ENCODE assay signal across 13 cellular contexts in genomic region chr2:183193904-183194303, GRCh38.
A peak's percentile ranks its signal among the peaks of the same experiment; 100 is the strongest.
DNase-seq lines count a peak whose midpoint lies in the region; ATAC-seq, FAIRE-seq and TF ChIP-seq lines count a peak whose summit lies in the region.
"Had no signal": no experiment of that assay in that cellular context is flagged by ENCODE, and none has a peak within 500 bp of the region (broad histone marks: within the 10 kb centered on the region; RNA-seq: fewer than 3 reads in every experiment).

No MANE protein-coding gene starts in this region.

- TF ChIP-seq RAD21 in K562 (CRISPR knock-in tag; conservative IDR thresholded peaks at IDR 0.05 in 1 of 2, IDR thresholded peaks at IDR 0.05 in 1 of 2) (no peak; a peak in 1 of 4 replicates), HepG2 (CRISPR knock-in tag; IDR thresholded peaks at IDR 0.05) (no peak)

- H3K27ac ChIP-seq in OCI-LY3 (ENCODE audit: low read length) (no peak overlapping the region), K562 (ENCODE audit: extremely low read depth, low read depth, low read length) (no peak overlapping the region), HepG2 (ENCODE audit: extremely low read length, insufficient read depth, low read length) (no peak overlapping the region)
- H3K27ac ChIP-seq: HL-60 had no signal

- DNase-seq in K562 (ENCODE audit: extremely low read depth in 1 of 4, low spot score in 3 of 4): peak in 1 of 4 experiments; percentile 11
- no peak for DNase-seq in HepG2 (ENCODE audit: low spot score)
- DNase-seq: Caco-2; CD8-positive, alpha-beta memory T cell; DND-41; GF-D8; KBM-7 had no signal

- WGBS in K562 (ENCODE audit: insufficient coverage, low coverage, missing lambda C conversion rate): 75% methylated on average over 2 of the region's 2 CpGs
- WGBS in HepG2 (ENCODE audit: low lambda C conversion rate): 94% methylated on average over 2 of the region's 2 CpGs

- H3K4me1 ChIP-seq in OCI-LY3 (ENCODE audit: low read length) (peaks cover 26% of the 10 kb centered on the region), K562 (replicated peaks in 1 of 2; ENCODE audit: control insufficient read depth in 2 of 2, insufficient read depth in 2 of 2, low read length in 2 of 2) (peaks cover 0 to 15% of the 10 kb centered on the region in 2 experiments; a peak in 4 of 5 replicates), HepG2 (ENCODE audit: insufficient read depth, low read length) (no peaks in the 10 kb centered on the region)
- H3K4me1 ChIP-seq: Caco-2 had no signal

- H2AFZ ChIP-seq in OCI-LY3 (ENCODE audit: low read depth, low read length): no peak overlapping the region
- no peak overlapping the region for H2AFZ ChIP-seq in K562 (ENCODE audit: low read depth, low read length)
- no peak overlapping the region for H2AFZ ChIP-seq in HepG2 (ENCODE audit: low read length)

- TF ChIP-seq POLR2A in K562 (conservative IDR thresholded peaks at IDR 0.05) (no peak), HepG2 (IDR thresholded peaks at IDR 0.05; ENCODE audit: insufficient read depth in 1 of 2, low read depth in 2 of 2, low read length in 2 of 2) (no peak)

- ATAC-seq in K562: peak; percentile 55; the same call in 2 of the 3 replicates
- 0 out of 3 replicates have a peak, but pooled peaks have one; percentile 36 for ATAC-seq in HepG2
- no peak for ATAC-seq in GM21526 (IDR thresholded peaks at IDR 0.05; ENCODE audit: low FRiP score, unreplicated experiment)
- ATAC-seq in HG02981 (IDR thresholded peaks at IDR 0.05; ENCODE audit: unreplicated experiment): no peak
- ATAC-seq in HG02642 (IDR thresholded peaks at IDR 0.05; ENCODE audit: poor library complexity, unreplicated experiment): no peak

- no peak for FAIRE-seq in K562 (lab: Jason Lieb, UNC)
- FAIRE-seq in HepG2 (lab: Jason Lieb, UNC): no peak
- FAIRE-seq: H54 had no signal

- in situ Hi-C loops in K562 (cut with MboI) (no loop called here), HepG2 (cut with HindIII; ENCODE audit: extremely low pct_ligation_motif_present, low pct_unique_long_range_greater_than_20kb) (no loop called here)

- H3K27me3 ChIP-seq in OCI-LY3 (ENCODE audit: low read depth, low read length) (no peaks in the 10 kb centered on the region), K562 (ENCODE audit: control insufficient read depth in 2 of 2, insufficient read depth in 2 of 2, low read length in 2 of 2) (no peaks in the 10 kb centered on the region), HepG2 (ENCODE audit: control insufficient read depth in 1 of 2, insufficient read depth in 2 of 2, low read length in 2 of 2) (no peaks in the 10 kb centered on the region)

- no TSS peak for BruUV-seq in K562 (replicated peaks; lab: Mats Ljungman, UMichigan)
- BruUV-seq in HepG2 (replicated peaks; lab: Mats Ljungman, UMichigan): no TSS peak

- H3K4me2 ChIP-seq in OCI-LY3 (ENCODE audit: low read length): no peak overlapping the region; the same call in 1 of the 2 replicates
- H3K4me2 ChIP-seq in K562 (ENCODE audit: insufficient read depth, low read length): no peak overlapping the region
- H3K4me2 ChIP-seq in HepG2 (ENCODE audit: low read depth, low read length): no peak overlapping the region

- H4K20me1 ChIP-seq in OCI-LY3 (ENCODE audit: insufficient read depth, low read length): no peaks in the 10 kb centered on the region
- no peaks in the 10 kb centered on the region for H4K20me1 ChIP-seq in K562 (replicated peaks; ENCODE audit: control insufficient read depth, insufficient read depth, low read length)
- no peaks in the 10 kb centered on the region; the same call in 1 of the 2 replicates for H4K20me1 ChIP-seq in HepG2 (ENCODE audit: insufficient read depth, low read length)

- CTCF ChIA-PET in K562 (lab: Yijun Ruan, JAX; ENCODE audit: low intra/inter-chr PET ratio) (no interaction called here), HepG2 (lab: Yijun Ruan, JAX; ENCODE audit: low intra/inter-chr PET ratio, low total read pairs) (no interaction called here)

- intact Hi-C loops in K562 (cut with micrococcal nuclease) (no loop called here), HepG2 (cut with micrococcal nuclease; ENCODE audit: unreplicated experiment) (no loop called here)

- TF ChIP-seq EP300 in K562 (IDR thresholded peaks at IDR 0.05; ENCODE audit: low read length) (no peak), HepG2 (IDR thresholded peaks at IDR 0.05; ENCODE audit: low read depth in 2 of 2, low read length in 2 of 2) (no peak), HepG2 (CRISPR knock-in tag; IDR thresholded peaks at IDR 0.05; ENCODE audit: borderline replicate concordance) (no peak)

- H3K9me3 ChIP-seq in OCI-LY3 (ENCODE audit: insufficient read depth, low read length): no peaks in the 10 kb centered on the region
- no peaks in the 10 kb centered on the region for H3K9me3 ChIP-seq in K562 (replicated peaks; ENCODE audit: control insufficient read depth, insufficient read depth, low read depth, low read length)
- H3K9me3 ChIP-seq in HepG2 (ENCODE audit: low read length): no peaks in the 10 kb centered on the region
- H3K9me3 ChIP-seq: Caco-2 had no signal

- H3K79me2 ChIP-seq in OCI-LY3 (ENCODE audit: low read length) (no peaks in the 10 kb centered on the region), K562 (ENCODE audit: control insufficient read depth, insufficient read depth, low read length) (no peaks in the 10 kb centered on the region), HepG2 (ENCODE audit: insufficient read depth, low read length) (no peaks in the 10 kb centered on the region)

- TF ChIP-seq CTCF in OCI-LY3 (IDR thresholded peaks at IDR 0.05; ENCODE audit: low read depth, low read length) (peak; percentile 37), K562 (IDR thresholded peaks at IDR 0.05 in 2 of 3, conservative IDR thresholded peaks at IDR 0.05 in 1 of 3; ENCODE audit: insufficient read depth in 2 of 3, low read depth in 1 of 3, low read length in 3 of 3) (peak in 1 of 3 experiments; percentile 18; a peak in 2 of 6 replicates), HepG2 (CRISPR knock-in tag; IDR thresholded peaks at IDR 0.05) (no peak)

- H3K4me3 ChIP-seq in OCI-LY3 (ENCODE audit: low read length) (no peak overlapping the region), K562 (no peak overlapping the region), HepG2 (replicated peaks in 1 of 3; ENCODE audit: insufficient read depth in 1 of 3, low read depth in 2 of 3, low read length in 3 of 3) (no peak overlapping the region)

- no peaks in the 10 kb centered on the region for H3K9me1 ChIP-seq in K562 (ENCODE audit: control insufficient read depth, insufficient read depth, low read length)

- POLR2A ChIA-PET in K562 (lab: Yijun Ruan, JAX) (interaction anchor here (0.7 kb wide), 1 partner anchor 13 kb away, joined by 3 read pairs; no protein-coding TSS in a partner anchor), HepG2 (lab: Yijun Ruan, JAX) (no interaction called here)

- H3K36me3 ChIP-seq in OCI-LY3 (replicated peaks; ENCODE audit: low read depth, low read length): peaks cover 48% of the 10 kb centered on the region
- peaks cover 24% of the 10 kb centered on the region; the same call in 2 of the 3 replicates for H3K36me3 ChIP-seq in K562 (ENCODE audit: control insufficient read depth, insufficient read depth, low read length)
- peaks cover 1 to 22% of the 10 kb centered on the region in 2 experiments; a peak in 4 of 5 replicates for H3K36me3 ChIP-seq in HepG2 (replicated peaks in 1 of 2; ENCODE audit: control insufficient read depth in 1 of 2, insufficient read depth in 2 of 2, low read length in 2 of 2)

- H3K9ac ChIP-seq in OCI-LY3 (ENCODE audit: low read length) (no peak overlapping the region), K562 (ENCODE audit: insufficient read depth in 1 of 2, low read depth in 2 of 2, low read length in 2 of 2) (no peak overlapping the region), HepG2 (ENCODE audit: insufficient read depth, low read depth, low read length) (no peak overlapping the region)

TF ChIP-seq in K562, 482 proteins besides CTCF, POLR2A, EP300 and RAD21 (continues in another document):
- TF ChIP-seq ZNF311 (CRISPR knock-in tag; IDR thresholded peaks at IDR 0.05) (no peak), ZNF41 (CRISPR knock-in tag; conservative IDR thresholded peaks at IDR 0.05) (no peak), CXXC5 (CRISPR knock-in tag; IDR thresholded peaks at IDR 0.05) (no peak)

TF ChIP-seq in HepG2, 621 proteins besides CTCF, POLR2A, EP300 and RAD21 (continues in another document):
- TF ChIP-seq ZEB1 (IDR thresholded peaks at IDR 0.05; ENCODE audit: insufficient replicate concordance, low read depth) (no peak), SP1 (IDR thresholded peaks at IDR 0.05) (no peak), SP1 (CRISPR knock-in tag; IDR thresholded peaks at IDR 0.05) (no peak), ZNF724P (CRISPR knock-in tag; IDR thresholded peaks at IDR 0.05; ENCODE audit: borderline replicate concordance) (no peak), GZF1 (CRISPR knock-in tag; IDR thresholded peaks at IDR 0.05) (no peak)
- TF ChIP-seq, protein P1, sequence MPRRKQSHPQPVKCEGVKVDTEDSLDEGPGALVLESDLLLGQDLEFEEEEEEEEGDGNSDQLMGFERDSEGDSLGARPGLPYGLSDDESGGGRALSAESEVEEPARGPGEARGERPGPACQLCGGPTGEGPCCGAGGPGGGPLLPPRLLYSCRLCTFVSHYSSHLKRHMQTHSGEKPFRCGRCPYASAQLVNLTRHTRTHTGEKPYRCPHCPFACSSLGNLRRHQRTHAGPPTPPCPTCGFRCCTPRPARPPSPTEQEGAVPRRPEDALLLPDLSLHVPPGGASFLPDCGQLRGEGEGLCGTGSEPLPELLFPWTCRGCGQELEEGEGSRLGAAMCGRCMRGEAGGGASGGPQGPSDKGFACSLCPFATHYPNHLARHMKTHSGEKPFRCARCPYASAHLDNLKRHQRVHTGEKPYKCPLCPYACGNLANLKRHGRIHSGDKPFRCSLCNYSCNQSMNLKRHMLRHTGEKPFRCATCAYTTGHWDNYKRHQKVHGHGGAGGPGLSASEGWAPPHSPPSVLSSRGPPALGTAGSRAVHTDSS (CRISPR knock-in tag; conservative IDR thresholded peaks at IDR 0.05): no peak
- TF ChIP-seq, protein P2, sequence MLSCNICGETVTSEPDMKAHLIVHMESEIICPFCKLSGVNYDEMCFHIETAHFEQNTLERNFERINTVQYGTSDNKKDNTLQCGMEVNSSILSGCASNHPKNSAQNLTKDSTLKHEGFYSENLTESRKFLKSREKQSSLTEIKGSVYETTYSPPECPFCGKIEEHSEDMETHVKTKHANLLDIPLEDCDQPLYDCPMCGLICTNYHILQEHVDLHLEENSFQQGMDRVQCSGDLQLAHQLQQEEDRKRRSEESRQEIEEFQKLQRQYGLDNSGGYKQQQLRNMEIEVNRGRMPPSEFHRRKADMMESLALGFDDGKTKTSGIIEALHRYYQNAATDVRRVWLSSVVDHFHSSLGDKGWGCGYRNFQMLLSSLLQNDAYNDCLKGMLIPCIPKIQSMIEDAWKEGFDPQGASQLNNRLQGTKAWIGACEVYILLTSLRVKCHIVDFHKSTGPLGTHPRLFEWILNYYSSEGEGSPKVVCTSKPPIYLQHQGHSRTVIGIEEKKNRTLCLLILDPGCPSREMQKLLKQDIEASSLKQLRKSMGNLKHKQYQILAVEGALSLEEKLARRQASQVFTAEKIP (CRISPR knock-in tag; IDR thresholded peaks at IDR 0.05; ENCODE audit: borderline replicate concordance): no peak

Comparison
In these comparisons a context has a peak if more than half of its experiments do, and no peak if none do; other contexts are left out.
1. ATAC-seq: peak in K562 (single experiment) and HepG2 (single experiment); none in GM21526 (single experiment), HG02981 (single experiment) and HG02642 (single experiment).